In genomic region chr2:98634406-98635092, GRCh38 we compare ENCODE assay signal across 8 cellular contexts. TPM values are rescaled to one million over a fixed set of nuclear protein-coding genes. Genes with fewer than 3 reads are reported as not detected.
DNase-seq lines count a peak whose midpoint lies in the region; ATAC-seq and TF ChIP-seq lines count a peak whose summit lies in the region.

No MANE protein-coding gene starts in this region.

- no peaks in the 10 kb centered on the region for H3K27me3 ChIP-seq in CD8-positive, alpha-beta T cell (ENCODE audit: insufficient read depth, low read length)

- H3K27ac Mint-ChIP-seq in CD8-positive, alpha-beta T cell, result peak overlapping the region; percentile 96
- H3K27ac Mint-ChIP-seq in mesothelial cell of epicardium, result peak overlapping the region; percentile 43

- peaks cover 61% of the 10 kb centered on the region for H3K36me3 ChIP-seq in CD8-positive, alpha-beta T cell (ENCODE audit: insufficient read depth, low read length)

- intact Hi-C loops in CD8-positive, alpha-beta T cell (cut with DNase I, micrococcal nuclease), result loop anchor here (1.0 to 5.0 kb wide), 5 partner anchors 14 to 545 kb away; no protein-coding TSS in a partner anchor

- no peaks in the 10 kb centered on the region for H3K9me3 ChIP-seq in CD8-positive, alpha-beta T cell (ENCODE audit: low read length)

- peaks cover 48% of the 10 kb centered on the region for H3K4me1 Mint-ChIP-seq in CD8-positive, alpha-beta T cell (ENCODE audit: low read depth)
- peaks cover 10% of the 10 kb centered on the region for H3K4me1 Mint-ChIP-seq in mesothelial cell of epicardium

- H3K27ac ChIP-seq in CD8-positive, alpha-beta T cell (ENCODE audit: low read depth, low read length), result peak overlapping the region; percentile 12

- POLR2A ChIA-PET in CD8-positive, alpha-beta T cell (lab: Charles Lee), result interaction anchor here (0.6 to 1.0 kb wide), 2 partner anchors 16 to 84 kb away, joined by 3 to 4 read pairs; no protein-coding TSS in a partner anchor

- CTCF ChIA-PET in CD8-positive, alpha-beta T cell (lab: Charles Lee), result interaction anchor here (1.0 to 3.8 kb wide), 4 partner anchors 11 to 203 kb away, joined by 3 to 16 read pairs (median 5); no protein-coding TSS in a partner anchor

- peak in 4 of 7 experiments; percentile 26 to 73 (median 52) for DNase-seq in CD8-positive, alpha-beta T cell
- peak; percentile 44 for DNase-seq in M059J (ENCODE audit: low read depth)
- peak; percentile 26 for DNase-seq in activated T-helper 9 cell treated with anti-CD3 and anti-CD28 coated beads, Interleukin-2, amount 50 U/mL, for 16 hours (ENCODE audit: low read depth)
- no peak for DNase-seq in mesothelial cell of epicardium (ENCODE audit: low spot score in 2 of 2, unreplicated experiment in 2 of 2)
- DNase-seq in amniotic stem cell (lab: John Stamatoyannopoulos, UW), result no peak

- H3K36me3 Mint-ChIP-seq in CD8-positive, alpha-beta T cell, result peaks cover 79% of the 10 kb centered on the region
- peaks cover 6% of the 10 kb centered on the region for H3K36me3 Mint-ChIP-seq in mesothelial cell of epicardium

- peak; percentile 54 for TF ChIP-seq CTCF in CD8-positive, alpha-beta T cell (IDR thresholded peaks at IDR 0.05)
- TF ChIP-seq CTCF in mesothelial cell of epicardium (IDR thresholded peaks at IDR 0.05; ENCODE audit: unreplicated experiment), result no peak

- no peaks in the 10 kb centered on the region for H3K9me3 Mint-ChIP-seq in CD8-positive, alpha-beta T cell
- H3K9me3 Mint-ChIP-seq in mesothelial cell of epicardium, result no peaks in the 10 kb centered on the region

- H3K4me3 ChIP-seq in CD8-positive, alpha-beta T cell (ENCODE audit: low read depth, low read length), result no peak overlapping the region

- ATAC-seq in CD8-positive, alpha-beta T cell, result peak; percentile 52
- ATAC-seq in GM18909 (IDR thresholded peaks at IDR 0.05; ENCODE audit: poor library complexity, unreplicated experiment), result no peak
- no peak for ATAC-seq in HG02938 (IDR thresholded peaks at IDR 0.05; ENCODE audit: unreplicated experiment)
- ATAC-seq in GM19324 (IDR thresholded peaks at IDR 0.05; ENCODE audit: low FRiP score, unreplicated experiment), result no peak

- H3K27me3 Mint-ChIP-seq in CD8-positive, alpha-beta T cell (ENCODE audit: low read depth), result no peaks in the 10 kb centered on the region
- H3K27me3 Mint-ChIP-seq in mesothelial cell of epicardium (ENCODE audit: low read depth), result no peaks in the 10 kb centered on the region

- peak overlapping the region; percentile 63 for H3K4me3 Mint-ChIP-seq in CD8-positive, alpha-beta T cell
- H3K4me3 Mint-ChIP-seq in mesothelial cell of epicardium, result no peak overlapping the region

- peaks cover 49% of the 10 kb centered on the region for H3K4me1 ChIP-seq in CD8-positive, alpha-beta T cell (ENCODE audit: insufficient read depth, low read length)

RNA-seq across cellular contexts. Expression of gene UNC50, which starts 26.2 kb away (rescaled TPM):
- 10 to 100 TPM; 12.5 to 14.4 TPM for total RNA-seq in CD8-positive, alpha-beta T cell
- 63.3 and 67.5 TPM in 2 replicates for total RNA-seq in M059J (2014; rRNA removed; shearing (Covaris generic))
- 43.9 to 45.0 TPM (median 44.6 TPM) in 3 replicates for total RNA-seq in mesothelial cell of epicardium

RNA-seq across cellular contexts. Expression of gene COA5, which starts 26.2 kb away (rescaled TPM):
- total RNA-seq in CD8-positive, alpha-beta T cell, result 10 to 100 TPM; 19.7 to 24.1 TPM
- 15.9 and 28.9 TPM in 2 replicates for total RNA-seq in M059J (2014; rRNA removed; shearing (Covaris generic))
- 39.0 to 41.8 TPM (median 39.3 TPM) in 3 replicates for total RNA-seq in mesothelial cell of epicardium

Comparison
In these comparisons a context has a peak if more than half of its experiments do, and no peak if none do; other contexts are left out.
1. DNase-seq: peak in CD8-positive, alpha-beta T cell (4 of 7), M059J (single experiment) and activated T-helper 9 cell treated with anti-CD3 and anti-CD28 coated beads, Interleukin-2, amount 50 U/mL, for 16 hours (single experiment); none in mesothelial cell of epicardium (0 of 2) and amniotic stem cell (single experiment).